ENCODE assay signal across 33 cellular contexts in genomic region chr1:92169606-92170005, GRCh38. TPM values are rescaled to one million over a fixed set of nuclear protein-coding genes. Genes with fewer than 3 reads are reported as not detected.
"Had no signal": no experiment of that assay in that cellular context is flagged by ENCODE, and none has a peak within 500 bp of the region (broad histone marks: within the 10 kb centered on the region; RNA-seq: fewer than 3 reads in every experiment).

No MANE protein-coding gene starts in this region.

- H3K9me3 ChIP-seq: adrenal gland had no signal

- H3K4me1 Mint-ChIP-seq: activated CD4-positive, alpha-beta T cell treated with anti-CD3 and anti-CD28 coated beads for 36 hours; activated CD4-positive, alpha-beta T cell treated with anti-CD3 and anti-CD28 coated beads, Interleukin-2, amount 10 ng/mL, durations not matched to agents 7 days and 5 days; activated naive CD4-positive, alpha-beta T cell treated with anti-CD3 and anti-CD28 coated beads, Interleukin-2, amount 50 U/mL, for 24 hours had no signal

- DNase-seq: activated CD4-positive, alpha-beta T cell treated with anti-CD3 and anti-CD28 coated beads for 36 hours; activated CD4-positive, alpha-beta T cell treated with anti-CD3 and anti-CD28 coated beads, Interleukin-2, amount 10 ng/mL, durations not matched to agents 7 days and 5 days; activated CD4-positive, alpha-beta T cell treated with anti-CD3 and anti-CD28 coated beads, Interleukin-2, amount 50 U/mL, for 48 hours; activated CD8-positive, alpha-beta T cell treated with anti-CD3 and anti-CD28 coated beads, Interleukin-2, amount 10 ng/mL, durations not matched to agents 7 days and 5 days; activated gamma-delta T cell; activated naive CD4-positive, alpha-beta T cell treated with Interleukin-2 at 50 U/mL for 16 hours; activated T-cell treated with anti-CD3 and anti-CD28 coated beads, Interleukin-2, amount 50 U/mL, for 24 hours; adrenal gland; brain microvascular endothelial cell; central memory CD4-positive, alpha-beta T cell; Karpas-422; KBM-7; NCI-H1048; NCI-H1105 treated with DMSO at 0.1 percent for 48 hours; NCI-H1436; NCI-H1694; NCI-H1930; NCI-H2081 treated with DMSO at 0.1 percent for 48 hours; NCI-H345; NCI-H524 treated with DMSO at 0.1 percent for 48 hours; RPMI8226; SIG-M5; SW 1271; T-helper 1 cell; T-helper 2 cell; T-helper 9 cell had no signal

- H3K27me3 ChIP-seq: adrenal gland, brain microvascular endothelial cell had no signal

- H3K36me3 ChIP-seq: adrenal gland, brain microvascular endothelial cell had no signal

- H3K27me3 Mint-ChIP-seq: activated CD4-positive, alpha-beta T cell treated with anti-CD3 and anti-CD28 coated beads for 36 hours; activated CD4-positive, alpha-beta T cell treated with anti-CD3 and anti-CD28 coated beads, Interleukin-2, amount 10 ng/mL, durations not matched to agents 7 days and 5 days; activated naive CD4-positive, alpha-beta T cell treated with anti-CD3 and anti-CD28 coated beads, Interleukin-2, amount 50 U/mL, for 24 hours; activated T-cell treated with anti-CD3 and anti-CD28 coated beads, Interleukin-2, amount 50 U/mL, for 24 hours had no signal

- H3K36me3 Mint-ChIP-seq: WTC11 had no signal

- H3K4me3 ChIP-seq: adrenal gland had no signal

- H3K9me3 Mint-ChIP-seq: activated CD4-positive, alpha-beta T cell treated with anti-CD3 and anti-CD28 coated beads, Interleukin-2, amount 10 ng/mL, durations not matched to agents 7 days and 5 days; activated naive CD4-positive, alpha-beta T cell treated with anti-CD3 and anti-CD28 coated beads, Interleukin-2, amount 50 U/mL, for 24 hours; activated T-cell treated with anti-CD3 and anti-CD28 coated beads, Interleukin-2, amount 50 U/mL, for 24 hours; activated T-helper 2 cell treated with anti-CD3 and anti-CD28 coated beads, Interferon-gamma antibody, Interleukin-2, Interleukin-4, amounts not matched to agents 10 μg/mL and 5 μg/mL and 100 μg/mL, durations not matched to agents 14 hours and 24 hours and 36 hours; WTC11 had no signal

- H3K27ac ChIP-seq: adrenal gland, brain microvascular endothelial cell had no signal

- H3K27ac Mint-ChIP-seq: activated CD4-positive, alpha-beta T cell treated with anti-CD3 and anti-CD28 coated beads for 36 hours; activated CD4-positive, alpha-beta T cell treated with anti-CD3 and anti-CD28 coated beads, Interleukin-2, amount 10 ng/mL, durations not matched to agents 7 days and 5 days; activated CD8-positive, alpha-beta T cell treated with anti-CD3 and anti-CD28 coated beads, Interleukin-2, amount 10 ng/mL, durations not matched to agents 7 days and 5 days; activated naive CD4-positive, alpha-beta T cell treated with anti-CD3 and anti-CD28 coated beads, Interleukin-2, amount 50 U/mL, for 24 hours; activated T-cell treated with anti-CD3 and anti-CD28 coated beads, Interleukin-2, amount 50 U/mL, for 24 hours; activated T-helper 2 cell treated with anti-CD3 and anti-CD28 coated beads, Interferon-gamma antibody, Interleukin-2, Interleukin-4, amounts not matched to agents 10 μg/mL and 5 μg/mL and 100 μg/mL, durations not matched to agents 14 hours and 24 hours and 36 hours; WTC11 had no signal

- ATAC-seq: activated CD4-positive, alpha-beta T cell treated with anti-CD3 and anti-CD28 coated beads for 36 hours; activated CD4-positive, CD25-positive, alpha-beta regulatory T cell treated with anti-CD3 and anti-CD28 coated beads, Interleukin-2, amount 50 U/mL, for 24 hours; activated CD8-positive, alpha-beta T cell treated with anti-CD3 and anti-CD28 coated beads, Interleukin-2, amount 10 ng/mL, durations not matched to agents 7 days and 5 days; Panc1; WTC11 had no signal

- H3K4me3 Mint-ChIP-seq: activated CD4-positive, alpha-beta T cell treated with anti-CD3 and anti-CD28 coated beads for 36 hours; activated CD4-positive, alpha-beta T cell treated with anti-CD3 and anti-CD28 coated beads, Interleukin-2, amount 10 ng/mL, durations not matched to agents 7 days and 5 days; activated CD8-positive, alpha-beta T cell treated with anti-CD3 and anti-CD28 coated beads, Interleukin-2, amount 10 ng/mL, durations not matched to agents 7 days and 5 days; activated naive CD4-positive, alpha-beta T cell treated with anti-CD3 and anti-CD28 coated beads, Interleukin-2, amount 50 U/mL, for 24 hours; activated T-cell treated with anti-CD3 and anti-CD28 coated beads, Interleukin-2, amount 50 U/mL, for 24 hours; WTC11 had no signal

RNA-seq across cellular contexts. Expression of gene C1orf146, which starts 48.1 kb away (rescaled TPM):
- total RNA-seq: activated CD4-positive, alpha-beta T cell treated with anti-CD3 and anti-CD28 coated beads for 36 hours; activated CD4-positive, alpha-beta T cell treated with anti-CD3 and anti-CD28 coated beads, Interleukin-2, amount 10 ng/mL, durations not matched to agents 7 days and 5 days; activated CD8-positive, alpha-beta T cell treated with anti-CD3 and anti-CD28 coated beads, Interleukin-2, amount 10 ng/mL, durations not matched to agents 7 days and 5 days; activated T-helper 2 cell treated with anti-CD3 and anti-CD28 coated beads, Interferon-gamma antibody, Interleukin-2, Interleukin-4, amounts not matched to agents 10 μg/mL and 5 μg/mL and 100 μg/mL, durations not matched to agents 14 hours and 24 hours and 36 hours; adrenal gland; MCF 10A; NCI-H460; WTC11 had no signal
- polyA plus RNA-seq: adrenal gland had no signal
